ENCODE assay signal across 1 cellular context in the genomic region with DNA sequence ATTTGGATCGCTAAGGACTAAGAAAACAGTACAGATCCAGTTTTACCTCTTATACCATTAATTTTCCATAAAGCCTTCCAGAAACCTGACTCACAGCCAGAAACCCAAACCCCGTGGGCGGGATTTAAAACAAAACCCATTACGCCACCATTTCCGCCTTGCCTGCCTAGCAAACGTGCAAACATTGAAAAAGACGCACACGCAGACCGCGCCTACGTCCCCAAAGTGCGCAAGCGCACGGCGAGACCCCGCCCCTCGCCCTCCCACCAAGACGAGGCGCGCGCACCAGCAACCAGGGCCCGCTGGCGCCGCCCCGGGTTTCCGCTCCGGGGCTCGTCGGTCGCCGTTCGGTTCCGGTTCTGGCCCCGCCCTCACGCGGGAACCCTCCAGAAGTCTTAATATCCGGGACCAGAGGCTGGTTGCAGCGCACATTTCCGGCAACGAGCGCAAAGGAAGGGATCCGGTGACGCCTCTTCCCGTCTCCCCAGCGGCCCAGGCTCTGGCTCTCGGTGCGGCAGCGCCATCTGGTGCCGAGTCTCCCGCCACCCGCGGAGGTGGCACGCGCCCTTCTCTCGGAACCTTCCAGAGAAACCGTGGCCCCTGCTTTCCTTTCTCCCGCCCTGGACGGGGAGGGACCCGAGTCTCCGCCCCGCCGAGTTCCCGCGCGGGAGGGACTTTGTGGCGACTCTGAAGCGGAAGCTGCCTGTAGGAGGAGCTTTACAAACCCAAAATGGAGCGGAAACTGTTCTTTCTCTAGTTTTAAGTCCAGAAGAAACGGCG.
TF ChIP-seq lines count a peak whose summit lies in the region.

No MANE protein-coding gene starts in this region.

TF ChIP-seq in K562, 482 proteins besides CTCF, POLR2A, EP300 and RAD21 (continued from another document and continues in another):
- TF ChIP-seq, protein P1, sequence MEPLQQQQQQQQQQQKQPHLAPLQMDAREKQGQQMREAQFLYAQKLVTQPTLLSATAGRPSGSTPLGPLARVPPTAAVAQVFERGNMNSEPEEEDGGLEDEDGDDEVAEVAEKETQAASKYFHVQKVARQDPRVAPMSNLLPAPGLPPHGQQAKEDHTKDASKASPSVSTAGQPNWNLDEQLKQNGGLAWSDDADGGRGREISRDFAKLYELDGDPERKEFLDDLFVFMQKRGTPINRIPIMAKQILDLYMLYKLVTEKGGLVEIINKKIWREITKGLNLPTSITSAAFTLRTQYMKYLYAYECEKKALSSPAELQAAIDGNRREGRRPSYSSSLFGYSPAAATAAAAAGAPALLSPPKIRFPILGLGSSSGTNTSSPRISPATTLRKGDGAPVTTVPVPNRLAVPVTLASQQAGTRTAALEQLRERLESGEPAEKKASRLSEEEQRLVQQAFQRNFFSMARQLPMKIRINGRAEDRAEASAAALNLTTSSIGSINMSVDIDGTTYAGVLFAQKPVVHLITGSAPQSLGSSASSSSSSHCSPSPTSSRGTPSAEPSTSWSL (CRISPR knock-in tag; IDR thresholded peaks at IDR 0.05; ENCODE audit: borderline replicate concordance), result no peak
- TF ChIP-seq KLF10 (CRISPR knock-in tag; IDR thresholded peaks at IDR 0.05) (no peak), MYC (IDR thresholded peaks at IDR 0.05; ENCODE audit: low read depth, low read length) (peak; percentile 83), MYC (CRISPR knock-in tag; IDR thresholded peaks at IDR 0.05; ENCODE audit: borderline replicate concordance, low read depth) (no peak), TFAM (CRISPR knock-in tag; conservative IDR thresholded peaks at IDR 0.05) (no peak), ZNF174 (CRISPR knock-in tag; IDR thresholded peaks at IDR 0.05) (no peak), HNRNPLL (IDR thresholded peaks at IDR 0.05; ENCODE audit: low read depth, low read length, poor library complexity, severe bottlenecking) (peak; percentile 69), RBM15 (IDR thresholded peaks at IDR 0.05; ENCODE audit: insufficient read depth, low read length) (no peak), NEUROD1 (IDR thresholded peaks at IDR 0.05; ENCODE audit: borderline replicate concordance, low read depth, low read length, partially characterized antibody) (no peak), ILF3 (IDR thresholded peaks at IDR 0.05; ENCODE audit: borderline replicate concordance) (no peak), HNRNPL (IDR thresholded peaks at IDR 0.05; ENCODE audit: low read depth, low read length) (no peak), SIN3B (IDR thresholded peaks at IDR 0.05; ENCODE audit: low read depth) (no peak), CHCHD3 (CRISPR knock-in tag; IDR thresholded peaks at IDR 0.05) (no peak), ETV5 (CRISPR knock-in tag; IDR thresholded peaks at IDR 0.05; ENCODE audit: low read depth) (peak; percentile 84), HDAC6 (IDR thresholded peaks at IDR 0.05; ENCODE audit: low read depth, low read length) (no peak), POLR2H (tag; IDR thresholded peaks at IDR 0.05; ENCODE audit: low read depth) (no peak; the same call in 1 of the 2 replicates), CTBP1 (IDR thresholded peaks at IDR 0.05; ENCODE audit: borderline replicate concordance) (peak; percentile 65; the same call in 1 of the 2 replicates), ZKSCAN1 (IDR thresholded peaks at IDR 0.05; ENCODE audit: low read depth, low read length) (0 out of 2 replicates have a peak, but pooled peaks have one; percentile 13), ZNF644 (tag; IDR thresholded peaks at IDR 0.05; ENCODE audit: low read depth) (no peak), ZC3H11A (IDR thresholded peaks at IDR 0.05; ENCODE audit: low read depth, low read length) (no peak), HIVEP1 (CRISPR knock-in tag; IDR thresholded peaks at IDR 0.05) (no peak), HMGN3 (IDR thresholded peaks at IDR 0.05; ENCODE audit: borderline replicate concordance, extremely low read depth, insufficient read length, low read depth, low read length) (peak; percentile 68), RBM14 (IDR thresholded peaks at IDR 0.05; ENCODE audit: borderline replicate concordance, insufficient read depth, low read depth, low read length) (no peak), HEY1 (CRISPR knock-in tag; IDR thresholded peaks at IDR 0.05; ENCODE audit: borderline replicate concordance) (no peak), OTX1 (CRISPR knock-in tag; IDR thresholded peaks at IDR 0.05) (no peak), CC2D1A (IDR thresholded peaks at IDR 0.05) (peak; percentile 11; the same call in 1 of the 2 replicates), BRD4 (IDR thresholded peaks at IDR 0.05) (no peak), U2AF2 (optimal IDR thresholded peaks at IDR 0.05; ENCODE audit: low read depth, low read length) (no peak), DPF2 (IDR thresholded peaks at IDR 0.05) (no peak), NR2C1 (IDR thresholded peaks at IDR 0.05) (no peak), NR2C1 (tag; IDR thresholded peaks at IDR 0.05) (no peak), POU5F1 (IDR thresholded peaks at IDR 0.05; ENCODE audit: borderline replicate concordance, low read depth, low read length, partially characterized antibody) (no peak), POLR2G (IDR thresholded peaks at IDR 0.05; ENCODE audit: low read depth, low read length) (peak; percentile 84), NFXL1 (CRISPR knock-in tag; IDR thresholded peaks at IDR 0.05) (no peak), POLR2AphosphoS5 (IDR thresholded peaks at IDR 0.05; ENCODE audit: control insufficient read depth, insufficient read depth, low read depth, low read length) (peak; percentile 58; the same call in 1 of the 2 replicates)
- TF ChIP-seq, protein P2, sequence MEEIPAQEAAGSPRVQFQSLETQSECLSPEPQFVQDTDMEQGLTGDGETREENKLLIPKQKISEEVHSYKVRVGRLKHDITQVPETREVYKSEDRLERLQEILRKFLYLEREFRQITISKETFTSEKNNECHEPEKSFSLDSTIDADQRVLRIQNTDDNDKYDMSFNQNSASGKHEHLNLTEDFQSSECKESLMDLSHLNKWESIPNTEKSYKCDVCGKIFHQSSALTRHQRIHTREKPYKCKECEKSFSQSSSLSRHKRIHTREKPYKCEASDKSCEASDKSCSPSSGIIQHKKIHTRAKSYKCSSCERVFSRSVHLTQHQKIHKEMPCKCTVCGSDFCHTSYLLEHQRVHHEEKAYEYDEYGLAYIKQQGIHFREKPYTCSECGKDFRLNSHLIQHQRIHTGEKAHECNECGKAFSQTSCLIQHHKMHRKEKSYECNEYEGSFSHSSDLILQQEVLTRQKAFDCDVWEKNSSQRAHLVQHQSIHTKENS (CRISPR knock-in tag; IDR thresholded peaks at IDR 0.05), result no peak
- TF ChIP-seq, protein P3, sequence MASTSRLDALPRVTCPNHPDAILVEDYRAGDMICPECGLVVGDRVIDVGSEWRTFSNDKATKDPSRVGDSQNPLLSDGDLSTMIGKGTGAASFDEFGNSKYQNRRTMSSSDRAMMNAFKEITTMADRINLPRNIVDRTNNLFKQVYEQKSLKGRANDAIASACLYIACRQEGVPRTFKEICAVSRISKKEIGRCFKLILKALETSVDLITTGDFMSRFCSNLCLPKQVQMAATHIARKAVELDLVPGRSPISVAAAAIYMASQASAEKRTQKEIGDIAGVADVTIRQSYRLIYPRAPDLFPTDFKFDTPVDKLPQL (IDR thresholded peaks at IDR 0.05; ENCODE audit: extremely low read depth, insufficient read length), result no peak
- TF ChIP-seq, protein P4, sequence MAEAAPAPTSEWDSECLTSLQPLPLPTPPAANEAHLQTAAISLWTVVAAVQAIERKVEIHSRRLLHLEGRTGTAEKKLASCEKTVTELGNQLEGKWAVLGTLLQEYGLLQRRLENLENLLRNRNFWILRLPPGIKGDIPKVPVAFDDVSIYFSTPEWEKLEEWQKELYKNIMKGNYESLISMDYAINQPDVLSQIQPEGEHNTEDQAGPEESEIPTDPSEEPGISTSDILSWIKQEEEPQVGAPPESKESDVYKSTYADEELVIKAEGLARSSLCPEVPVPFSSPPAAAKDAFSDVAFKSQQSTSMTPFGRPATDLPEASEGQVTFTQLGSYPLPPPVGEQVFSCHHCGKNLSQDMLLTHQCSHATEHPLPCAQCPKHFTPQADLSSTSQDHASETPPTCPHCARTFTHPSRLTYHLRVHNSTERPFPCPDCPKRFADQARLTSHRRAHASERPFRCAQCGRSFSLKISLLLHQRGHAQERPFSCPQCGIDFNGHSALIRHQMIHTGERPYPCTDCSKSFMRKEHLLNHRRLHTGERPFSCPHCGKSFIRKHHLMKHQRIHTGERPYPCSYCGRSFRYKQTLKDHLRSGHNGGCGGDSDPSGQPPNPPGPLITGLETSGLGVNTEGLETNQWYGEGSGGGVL (CRISPR knock-in tag; IDR thresholded peaks at IDR 0.05), result no peak
- TF ChIP-seq, protein P5, sequence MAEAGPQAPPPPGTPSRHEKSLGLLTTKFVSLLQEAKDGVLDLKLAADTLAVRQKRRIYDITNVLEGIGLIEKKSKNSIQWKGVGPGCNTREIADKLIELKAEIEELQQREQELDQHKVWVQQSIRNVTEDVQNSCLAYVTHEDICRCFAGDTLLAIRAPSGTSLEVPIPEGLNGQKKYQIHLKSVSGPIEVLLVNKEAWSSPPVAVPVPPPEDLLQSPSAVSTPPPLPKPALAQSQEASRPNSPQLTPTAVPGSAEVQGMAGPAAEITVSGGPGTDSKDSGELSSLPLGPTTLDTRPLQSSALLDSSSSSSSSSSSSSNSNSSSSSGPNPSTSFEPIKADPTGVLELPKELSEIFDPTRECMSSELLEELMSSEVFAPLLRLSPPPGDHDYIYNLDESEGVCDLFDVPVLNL (CRISPR knock-in tag; IDR thresholded peaks at IDR 0.05; ENCODE audit: low read depth), result peak; percentile 77
- TF ChIP-seq, protein P6, sequence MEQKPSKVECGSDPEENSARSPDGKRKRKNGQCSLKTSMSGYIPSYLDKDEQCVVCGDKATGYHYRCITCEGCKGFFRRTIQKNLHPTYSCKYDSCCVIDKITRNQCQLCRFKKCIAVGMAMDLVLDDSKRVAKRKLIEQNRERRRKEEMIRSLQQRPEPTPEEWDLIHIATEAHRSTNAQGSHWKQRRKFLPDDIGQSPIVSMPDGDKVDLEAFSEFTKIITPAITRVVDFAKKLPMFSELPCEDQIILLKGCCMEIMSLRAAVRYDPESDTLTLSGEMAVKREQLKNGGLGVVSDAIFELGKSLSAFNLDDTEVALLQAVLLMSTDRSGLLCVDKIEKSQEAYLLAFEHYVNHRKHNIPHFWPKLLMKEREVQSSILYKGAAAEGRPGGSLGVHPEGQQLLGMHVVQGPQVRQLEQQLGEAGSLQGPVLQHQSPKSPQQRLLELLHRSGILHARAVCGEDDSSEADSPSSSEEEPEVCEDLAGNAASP (IDR thresholded peaks at IDR 0.05), result no peak
- TF ChIP-seq, protein P7, sequence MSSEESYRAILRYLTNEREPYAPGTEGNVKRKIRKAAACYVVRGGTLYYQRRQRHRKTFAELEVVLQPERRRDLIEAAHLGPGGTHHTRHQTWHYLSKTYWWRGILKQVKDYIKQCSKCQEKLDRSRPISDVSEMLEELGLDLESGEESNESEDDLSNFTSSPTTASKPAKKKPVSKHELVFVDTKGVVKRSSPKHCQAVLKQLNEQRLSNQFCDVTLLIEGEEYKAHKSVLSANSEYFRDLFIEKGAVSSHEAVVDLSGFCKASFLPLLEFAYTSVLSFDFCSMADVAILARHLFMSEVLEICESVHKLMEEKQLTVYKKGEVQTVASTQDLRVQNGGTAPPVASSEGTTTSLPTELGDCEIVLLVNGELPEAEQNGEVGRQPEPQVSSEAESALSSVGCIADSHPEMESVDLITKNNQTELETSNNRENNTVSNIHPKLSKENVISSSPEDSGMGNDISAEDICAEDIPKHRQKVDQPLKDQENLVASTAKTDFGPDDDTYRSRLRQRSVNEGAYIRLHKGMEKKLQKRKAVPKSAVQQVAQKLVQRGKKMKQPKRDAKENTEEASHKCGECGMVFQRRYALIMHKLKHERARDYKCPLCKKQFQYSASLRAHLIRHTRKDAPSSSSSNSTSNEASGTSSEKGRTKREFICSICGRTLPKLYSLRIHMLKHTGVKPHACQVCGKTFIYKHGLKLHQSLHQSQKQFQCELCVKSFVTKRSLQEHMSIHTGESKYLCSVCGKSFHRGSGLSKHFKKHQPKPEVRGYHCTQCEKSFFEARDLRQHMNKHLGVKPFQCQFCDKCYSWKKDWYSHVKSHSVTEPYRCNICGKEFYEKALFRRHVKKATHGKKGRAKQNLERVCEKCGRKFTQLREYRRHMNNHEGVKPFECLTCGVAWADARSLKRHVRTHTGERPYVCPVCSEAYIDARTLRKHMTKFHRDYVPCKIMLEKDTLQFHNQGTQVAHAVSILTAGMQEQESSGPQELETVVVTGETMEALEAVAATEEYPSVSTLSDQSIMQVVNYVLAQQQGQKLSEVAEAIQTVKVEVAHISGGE (CRISPR knock-in tag; IDR thresholded peaks at IDR 0.05), result peak; percentile 53 to 94 (median 58); a peak in 4 of 6 replicates
- TF ChIP-seq, protein P8, sequence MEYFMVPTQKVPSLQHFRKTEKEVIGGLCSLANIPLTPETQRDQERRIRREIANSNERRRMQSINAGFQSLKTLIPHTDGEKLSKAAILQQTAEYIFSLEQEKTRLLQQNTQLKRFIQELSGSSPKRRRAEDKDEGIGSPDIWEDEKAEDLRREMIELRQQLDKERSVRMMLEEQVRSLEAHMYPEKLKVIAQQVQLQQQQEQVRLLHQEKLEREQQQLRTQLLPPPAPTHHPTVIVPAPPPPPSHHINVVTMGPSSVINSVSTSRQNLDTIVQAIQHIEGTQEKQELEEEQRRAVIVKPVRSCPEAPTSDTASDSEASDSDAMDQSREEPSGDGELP (CRISPR knock-in tag; IDR thresholded peaks at IDR 0.05; ENCODE audit: borderline replicate concordance), result peak; percentile 84; the same call in 1 of the 2 replicates
- TF ChIP-seq, protein P9, sequence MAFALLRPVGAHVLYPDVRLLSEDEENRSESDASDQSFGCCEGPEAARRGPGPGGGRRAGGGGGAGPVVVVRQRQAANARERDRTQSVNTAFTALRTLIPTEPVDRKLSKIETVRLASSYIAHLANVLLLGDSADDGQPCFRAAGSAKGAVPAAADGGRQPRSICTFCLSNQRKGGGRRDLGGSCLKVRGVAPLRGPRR (CRISPR knock-in tag; IDR thresholded peaks at IDR 0.05), result no peak
- TF ChIP-seq, protein P10, sequence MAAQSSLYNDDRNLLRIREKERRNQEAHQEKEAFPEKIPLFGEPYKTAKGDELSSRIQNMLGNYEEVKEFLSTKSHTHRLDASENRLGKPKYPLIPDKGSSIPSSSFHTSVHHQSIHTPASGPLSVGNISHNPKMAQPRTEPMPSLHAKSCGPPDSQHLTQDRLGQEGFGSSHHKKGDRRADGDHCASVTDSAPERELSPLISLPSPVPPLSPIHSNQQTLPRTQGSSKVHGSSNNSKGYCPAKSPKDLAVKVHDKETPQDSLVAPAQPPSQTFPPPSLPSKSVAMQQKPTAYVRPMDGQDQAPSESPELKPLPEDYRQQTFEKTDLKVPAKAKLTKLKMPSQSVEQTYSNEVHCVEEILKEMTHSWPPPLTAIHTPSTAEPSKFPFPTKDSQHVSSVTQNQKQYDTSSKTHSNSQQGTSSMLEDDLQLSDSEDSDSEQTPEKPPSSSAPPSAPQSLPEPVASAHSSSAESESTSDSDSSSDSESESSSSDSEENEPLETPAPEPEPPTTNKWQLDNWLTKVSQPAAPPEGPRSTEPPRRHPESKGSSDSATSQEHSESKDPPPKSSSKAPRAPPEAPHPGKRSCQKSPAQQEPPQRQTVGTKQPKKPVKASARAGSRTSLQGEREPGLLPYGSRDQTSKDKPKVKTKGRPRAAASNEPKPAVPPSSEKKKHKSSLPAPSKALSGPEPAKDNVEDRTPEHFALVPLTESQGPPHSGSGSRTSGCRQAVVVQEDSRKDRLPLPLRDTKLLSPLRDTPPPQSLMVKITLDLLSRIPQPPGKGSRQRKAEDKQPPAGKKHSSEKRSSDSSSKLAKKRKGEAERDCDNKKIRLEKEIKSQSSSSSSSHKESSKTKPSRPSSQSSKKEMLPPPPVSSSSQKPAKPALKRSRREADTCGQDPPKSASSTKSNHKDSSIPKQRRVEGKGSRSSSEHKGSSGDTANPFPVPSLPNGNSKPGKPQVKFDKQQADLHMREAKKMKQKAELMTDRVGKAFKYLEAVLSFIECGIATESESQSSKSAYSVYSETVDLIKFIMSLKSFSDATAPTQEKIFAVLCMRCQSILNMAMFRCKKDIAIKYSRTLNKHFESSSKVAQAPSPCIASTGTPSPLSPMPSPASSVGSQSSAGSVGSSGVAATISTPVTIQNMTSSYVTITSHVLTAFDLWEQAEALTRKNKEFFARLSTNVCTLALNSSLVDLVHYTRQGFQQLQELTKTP (IDR thresholded peaks at IDR 0.05; ENCODE audit: low read depth in 1 of 2, partially characterized antibody in 2 of 2), result no peak
